Comparison of ENCODE assay signal across 8 cellular contexts in the genomic region with DNA sequence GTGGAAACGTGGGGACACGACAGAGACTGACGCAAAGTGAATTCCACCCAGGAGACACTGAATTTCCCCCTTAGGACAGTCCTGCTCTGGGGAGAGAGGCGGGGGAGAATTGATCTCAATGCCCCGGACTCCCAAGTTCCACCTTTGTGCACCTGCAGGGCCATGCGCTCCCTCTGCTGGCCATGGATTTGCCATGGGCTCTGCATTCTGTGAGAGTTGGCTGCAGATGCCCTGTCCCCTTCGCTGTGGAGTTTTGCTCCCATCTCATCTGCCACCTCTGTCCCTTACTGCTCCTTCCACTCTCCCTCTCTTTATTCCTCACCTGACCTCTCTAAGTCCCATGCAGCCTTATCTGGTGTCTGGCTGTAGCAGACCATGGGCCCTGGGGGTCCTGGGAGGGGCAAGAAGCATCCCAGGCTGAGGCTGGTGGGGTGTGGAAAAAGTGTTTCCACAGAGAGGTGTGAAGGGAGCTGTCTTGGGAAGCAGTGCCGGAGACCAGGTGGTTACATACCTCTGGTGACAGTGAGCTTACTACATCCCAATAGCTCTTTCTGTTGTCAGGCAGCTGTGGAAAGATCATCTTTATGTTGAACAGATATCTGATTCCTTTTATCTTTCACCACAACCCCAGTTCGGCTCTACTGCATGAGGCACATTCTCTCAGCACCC. TPM values are rescaled to one million over a fixed set of nuclear protein-coding genes. Genes with fewer than 3 reads are reported as not detected.
DNase-seq lines count a peak whose midpoint lies in the region; ATAC-seq and TF ChIP-seq lines count a peak whose summit lies in the region.

No MANE protein-coding gene starts in this region.

- in situ Hi-C loops in gastrocnemius medialis (cut with MboI; ENCODE audit: low sequenced_read_pairs in 4 of 4), result loop anchor here in 3 of 4 donors (5.0 kb wide), 1 partner anchor 176 kb away; no protein-coding TSS in a partner anchor

- DNase-seq in activated CD8-positive, alpha-beta memory T cell treated with anti-CD3 and anti-CD28 coated beads for 24 hours, result peak; percentile 53
- DNase-seq in activated CD8-positive, alpha-beta memory T cell treated with anti-CD3 and anti-CD28 coated beads, Interleukin-2, amount 50 U/mL, for 4 hours, result no peak
- peak; percentile 44 for DNase-seq in OCI-M1 (lab: John Stamatoyannopoulos, UW)
- no peak for DNase-seq in epithelial cell of proximal tubule (ENCODE audit: low read depth)
- no peak for DNase-seq in gastrocnemius medialis
- no peak for DNase-seq in stimulated activated naive CD8-positive, alpha-beta T cell treated with anti-CD3 and anti-CD28 coated beads, Interleukin-15, Interleukin-2, amounts not matched to agents 100 U/mL and 50 U/mL, for 24 hours
- DNase-seq in NOMO-1 (lab: John Stamatoyannopoulos, UW; ENCODE audit: unreplicated experiment in 2 of 2), result no peak
- no peak for DNase-seq in NCI-H1048 (lab: John Stamatoyannopoulos, UW)

- no peaks in the 10 kb centered on the region for H3K27me3 ChIP-seq in gastrocnemius medialis

- no peaks in the 10 kb centered on the region for H3K9me3 ChIP-seq in gastrocnemius medialis

- H3K27ac ChIP-seq in gastrocnemius medialis, result no peak overlapping the region

- no peak for ATAC-seq in gastrocnemius medialis
- ATAC-seq in stimulated activated naive CD8-positive, alpha-beta T cell treated with anti-CD3 and anti-CD28 coated beads, Interleukin-15, Interleukin-2, amounts not matched to agents 100 U/mL and 50 U/mL, for 24 hours, result no peak

- no peaks in the 10 kb centered on the region for H3K36me3 ChIP-seq in gastrocnemius medialis

- H3K4me3 ChIP-seq in epithelial cell of proximal tubule (ENCODE audit: low read depth, low read length) (no peak overlapping the region), gastrocnemius medialis (no peak overlapping the region)

- TF ChIP-seq CTCF in epithelial cell of proximal tubule (conservative IDR thresholded peaks at IDR 0.05; ENCODE audit: low read depth, low read length) (peak; percentile 90), gastrocnemius medialis (IDR thresholded peaks at IDR 0.05 in 4 of 5, conservative IDR thresholded peaks at IDR 0.05 in 1 of 5) (peak in 3 of 5 experiments; percentile 7 to 28 (median 22))

- no peak for TF ChIP-seq POLR2A in gastrocnemius medialis (IDR thresholded peaks at IDR 0.05)

- intact Hi-C loops in gastrocnemius medialis (cut with DNase I; ENCODE audit: low total_unique reads), result no loop called here

- H3K4me1 ChIP-seq in gastrocnemius medialis, result no peaks in the 10 kb centered on the region

RNA-seq across cellular contexts. Expression of gene GHRHR, which starts 14.3 kb away (rescaled TPM):
- total RNA-seq in epithelial cell of proximal tubule (not detected in 2 replicates), gastrocnemius medialis (not detected)

Comparison
In these comparisons a context has a peak if more than half of its experiments do, and no peak if none do; other contexts are left out.
1. DNase-seq: peak in activated CD8-positive, alpha-beta memory T cell treated with anti-CD3 and anti-CD28 coated beads for 24 hours (single experiment) and OCI-M1 (single experiment); none in activated CD8-positive, alpha-beta memory T cell treated with anti-CD3 and anti-CD28 coated beads, Interleukin-2, amount 50 U/mL, for 4 hours (single experiment), epithelial cell of proximal tubule (single experiment), gastrocnemius medialis (0 of 2), stimulated activated naive CD8-positive, alpha-beta T cell treated with anti-CD3 and anti-CD28 coated beads, Interleukin-15, Interleukin-2, amounts not matched to agents 100 U/mL and 50 U/mL, for 24 hours (single experiment), NOMO-1 (0 of 2) and NCI-H1048 (single experiment).